In genomic region chr6:160137989-160138835, GRCh38 we compare ENCODE assay signal across 8 cellular contexts. TPM values are rescaled to one million over a fixed set of nuclear protein-coding genes. Genes with fewer than 3 reads are reported as not detected.
DNase-seq lines count a peak whose midpoint lies in the region; ATAC-seq and TF ChIP-seq lines count a peak whose summit lies in the region.

No MANE protein-coding gene starts in this region.

- no peak overlapping the region for H3K56ac ChIP-seq in H9 (ENCODE audit: insufficient read length, low read depth, low read length)

- no peaks in the 10 kb centered on the region for H3K79me2 ChIP-seq in H9 (ENCODE audit: insufficient read depth, low read length)

- no peaks in the 10 kb centered on the region for H3K9me3 ChIP-seq in H9 (ENCODE audit: control insufficient read depth, low read depth, low read length)

- H4K91ac ChIP-seq in H9 (ENCODE audit: insufficient read length, low read depth, low read length) = no peak overlapping the region

- no peaks in the 10 kb centered on the region for H3K79me1 ChIP-seq in H9 (ENCODE audit: insufficient read depth, low read depth, low read length, poor library complexity, severe bottlenecking)

- H3K4me3 Mint-ChIP-seq in H9 = no peak overlapping the region; a peak in 1 of 5 replicates

- H3K4me1 Mint-ChIP-seq in H9 = peaks cover 34 to 40% of the 10 kb centered on the region in 2 experiments

- H4K20me1 ChIP-seq in H9 (ENCODE audit: control insufficient read depth, insufficient read depth, insufficient read length) = no peaks in the 10 kb centered on the region

- H3K23me2 ChIP-seq in H9 (ENCODE audit: insufficient read length, low read depth, low read length, poor library complexity, severe bottlenecking) = no peaks in the 10 kb centered on the region

- no peak for ATAC-seq in HG02970 (IDR thresholded peaks at IDR 0.05; ENCODE audit: low FRiP score, unreplicated experiment)

- H2BK5ac ChIP-seq in H9 (ENCODE audit: insufficient read length, low read length) = no peak overlapping the region

- no peak overlapping the region for H3T11ph ChIP-seq in H9 (ENCODE audit: low read length)

- no peak overlapping the region for H2BK20ac ChIP-seq in H9 (ENCODE audit: low read depth, low read length, poor library complexity, severe bottlenecking)

- H2AFZ ChIP-seq in H9 (ENCODE audit: low read length) = no peak overlapping the region

- no peak overlapping the region for H3K23ac ChIP-seq in H9 (ENCODE audit: insufficient read length, low read depth, low read length)

- no peak overlapping the region for H4K5ac ChIP-seq in H9 (ENCODE audit: insufficient read length, low read depth, low read length)

- H3K9ac ChIP-seq in H9 (ENCODE audit: extremely low read depth, insufficient read length, low read length) = no peak overlapping the region

- H3K9me3 Mint-ChIP-seq in H9 = no peaks in the 10 kb centered on the region

- H3K4ac ChIP-seq in H9 (ENCODE audit: low read depth, low read length) = no peak overlapping the region

- no peaks in the 10 kb centered on the region for H3K36me3 Mint-ChIP-seq in H9 (ENCODE audit: insufficient read depth in 1 of 3, low read depth in 3 of 3)

- DNase-seq in GM10266 (ENCODE audit: extremely low spot score) = peak; percentile 68
- DNase-seq in H9 = no peak
- DNase-seq in NCI-H1105 treated with DMSO at 0.1 percent for 48 hours (lab: John Stamatoyannopoulos, UW) = peak; percentile 61
- DNase-seq in activated CD4-positive, alpha-beta T cell treated with anti-CD3 and anti-CD28 coated beads for 4 hours = peak; percentile 54 to 62
- peak; percentile 4 to 43 for DNase-seq in dermis microvascular lymphatic vessel endothelial cell (ENCODE audit: low read depth in 2 of 2)
- DNase-seq in medulla oblongata (ENCODE audit: extremely low spot score) = peak; percentile 46
- DNase-seq in stimulated activated CD8-positive, alpha-beta memory T cell treated with anti-CD3 and anti-CD28 coated beads, Interleukin-4, amount 100 ng/mL, for 1 hour (ENCODE audit: low read depth in 2 of 2, low spot score in 1 of 2) = peak; percentile 11 to 21

- no peak overlapping the region for H2AK5ac ChIP-seq in H9 (ENCODE audit: insufficient read length, low read length)

- no peak overlapping the region for H2BK12ac ChIP-seq in H9 (ENCODE audit: insufficient read length, low read depth, low read length)

- no peak overlapping the region for H4K8ac ChIP-seq in H9 (replicated peaks; ENCODE audit: insufficient read length, low read depth, low read length)

- no peaks in the 10 kb centered on the region for H3K4me1 ChIP-seq in H9 (ENCODE audit: insufficient read depth, low read length)

- H3K18ac ChIP-seq in H9 (ENCODE audit: insufficient read length, low read depth, low read length) = no peak overlapping the region

- H2BK15ac ChIP-seq in H9 (ENCODE audit: low read depth, low read length) = no peak overlapping the region

- H3K27me3 Mint-ChIP-seq in H9 (ENCODE audit: low read depth) = peaks cover 5% of the 10 kb centered on the region

- no peaks in the 10 kb centered on the region for H3K27me3 ChIP-seq in H9 (ENCODE audit: insufficient read depth, low read length)

- no peak overlapping the region for H3K14ac ChIP-seq in H9 (ENCODE audit: insufficient read depth, low read length)

- peak overlapping the region in 1 of 3 experiments; percentile 66; a peak in 1 of 7 replicates for H3K27ac Mint-ChIP-seq in H9

- H3K4me2 ChIP-seq in H9 (ENCODE audit: insufficient read depth, insufficient read length, low read length) = no peak overlapping the region

- H3K27ac ChIP-seq in H9 (ENCODE audit: insufficient read length, low read depth, low read length) = no peak overlapping the region

- H2BK120ac ChIP-seq in H9 (ENCODE audit: low read depth, low read length, poor library complexity, severe bottlenecking) = no peak overlapping the region

- TF ChIP-seq CTCF in GM10266 (IDR thresholded peaks at IDR 0.05; ENCODE audit: control insufficient read depth, insufficient read depth, low read depth, missing control alignments) (peak; percentile 75), H9 (conservative IDR thresholded peaks at IDR 0.05) (peak; percentile 84)

- WGBS in H9 (ENCODE audit: extremely low coverage, insufficient read length, low lambda C conversion rate) = no CpG with 5 or more reads among the region's 8 CpGs

RNA-seq across cellular contexts. Expression of gene SLC22A1, which starts 16.6 kb away (rescaled TPM):
- total RNA-seq in H9 (2021) = 0.39 and 0.50 TPM in 2 replicates
- 0.13 TPM in 1 of 2 replicates, not detected in the other for total RNA-seq in dermis microvascular lymphatic vessel endothelial cell
